9 cellular contexts compared by ENCODE assay signal in genomic region chr3:134197681-134198261, GRCh38. TPM values are rescaled to one million over a fixed set of nuclear protein-coding genes. Genes with fewer than 3 reads are reported as not detected.
DNase-seq lines count a peak whose midpoint lies in the region; FAIRE-seq and TF ChIP-seq lines count a peak whose summit lies in the region.
"Had no signal": no experiment of that assay in that cellular context is flagged by ENCODE, and none has a peak within 500 bp of the region (broad histone marks: within the 10 kb centered on the region; RNA-seq: fewer than 3 reads in every experiment).

No MANE protein-coding gene starts in this region.

- no peak overlapping the region for H3K4me2 ChIP-seq in parathyroid adenoma (ENCODE audit: low read length)
- H3K4me2 ChIP-seq: BLaER1 treated with 17β-estradiol and CSF1 and Interleukin-3, amounts not matched to agents 10 nM and 100 nM had no signal

- H2AFZ ChIP-seq in parathyroid adenoma, result no peak overlapping the region

- H3K79me2 ChIP-seq in parathyroid adenoma, result peaks cover 2% of the 10 kb centered on the region

- no peak overlapping the region for H3K27ac ChIP-seq in parathyroid adenoma
- H3K27ac ChIP-seq: BLaER1 treated with 17β-estradiol and CSF1 and Interleukin-3, amounts not matched to agents 10 nM and 100 nM had no signal

- H3K36me3 ChIP-seq in H7 (replicated peaks; ENCODE audit: control insufficient read depth, insufficient read depth, low read length) (peaks cover 11% of the 10 kb centered on the region), parathyroid adenoma (ENCODE audit: control insufficient read depth, insufficient read depth, low read length) (no peaks in the 10 kb centered on the region)

- TF ChIP-seq CTCF in parathyroid adenoma (IDR thresholded peaks at IDR 0.05), result peak; percentile 75

- no peak overlapping the region for H3K4me3 ChIP-seq in H7 (ENCODE audit: insufficient read depth, low read depth, low read length)
- H3K4me3 ChIP-seq in parathyroid adenoma (ENCODE audit: low read depth, low read length), result no peak overlapping the region
- H3K4me3 ChIP-seq: BLaER1 treated with 17β-estradiol and CSF1 and Interleukin-3, amounts not matched to agents 10 nM and 100 nM had no signal

- FAIRE-seq in TTC549 (lab: Jason Lieb, UNC), result peak; percentile 19

- DNase-seq in NCI-H345 (lab: John Stamatoyannopoulos, UW) (peak; percentile 13), NCI-H345 treated with DMSO at 0.1 percent for 48 hours (lab: John Stamatoyannopoulos, UW; ENCODE audit: unreplicated experiment) (no peak), H7 (peak; percentile 19), NCI-H1436 (lab: John Stamatoyannopoulos, UW) (peak; percentile 32), foreskin melanocyte (peak; percentile 53), ureter (ENCODE audit: low spot score) (no peak)

- H3K9me3 ChIP-seq in parathyroid adenoma (ENCODE audit: control insufficient read depth, low read length), result no peaks in the 10 kb centered on the region

- no peak overlapping the region for H3K9ac ChIP-seq in parathyroid adenoma
- H3K9ac ChIP-seq: BLaER1 treated with 17β-estradiol and CSF1 and Interleukin-3, amounts not matched to agents 10 nM and 100 nM had no signal

- no peaks in the 10 kb centered on the region for H3K27me3 ChIP-seq in H7 (ENCODE audit: control insufficient read depth, insufficient read depth, low read length)
- H3K27me3 ChIP-seq in parathyroid adenoma (ENCODE audit: control insufficient read depth, insufficient read depth, low read length), result no peaks in the 10 kb centered on the region
- H3K27me3 ChIP-seq: BLaER1 treated with 17β-estradiol and CSF1 and Interleukin-3, amounts not matched to agents 10 nM and 100 nM had no signal

- H3K4me1 ChIP-seq in parathyroid adenoma, result no peaks in the 10 kb centered on the region
- H3K4me1 ChIP-seq: BLaER1 treated with 17β-estradiol and CSF1 and Interleukin-3, amounts not matched to agents 10 nM and 100 nM had no signal

RNA-seq across cellular contexts. Expression of gene RYK, which starts 52.9 kb away (rescaled TPM):
- 74.7 and 79.2 TPM in 2 replicates for total RNA-seq in H7 (2014; rRNA removed; shearing (Covaris generic))
- 78.4 TPM for total RNA-seq in ureter

Comparison
In these comparisons a context has a peak if more than half of its experiments do, and no peak if none do; other contexts are left out.
1. DNase-seq: peak in NCI-H345 (single experiment), H7 (single experiment), NCI-H1436 (single experiment) and foreskin melanocyte (single experiment); none in NCI-H345 treated with DMSO at 0.1 percent for 48 hours (single experiment) and ureter (single experiment).